Comparison of ENCODE assay signal across 8 cellular contexts in the genomic region with DNA sequence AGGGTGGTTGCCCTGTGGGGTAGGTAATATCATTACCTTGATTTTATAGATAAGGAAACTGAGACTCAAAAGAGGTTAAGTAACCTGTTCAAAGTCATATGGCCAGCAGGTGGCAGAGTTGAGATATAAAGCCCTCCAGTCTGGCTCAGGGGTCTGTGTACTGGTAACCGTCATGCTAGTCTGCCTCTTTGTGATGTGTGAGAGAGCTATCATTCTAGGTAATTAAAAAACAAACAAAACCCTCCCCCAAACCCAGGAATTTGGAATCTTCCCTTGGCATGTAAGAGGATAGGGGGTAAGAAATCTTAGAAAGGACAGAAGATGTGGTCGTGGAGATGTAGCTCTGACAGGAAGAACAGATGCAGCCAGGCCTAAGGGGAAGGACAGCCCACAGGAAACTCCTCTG.
A peak's percentile ranks its signal among the peaks of the same experiment; 100 is the strongest.
DNase-seq lines count a peak whose midpoint lies in the region; ATAC-seq and TF ChIP-seq lines count a peak whose summit lies in the region.

No MANE protein-coding gene starts in this region.

- H3K4me3 ChIP-seq in BLaER1 (no peak overlapping the region), GM23338 (no peak overlapping the region), neural progenitor cell (no peak overlapping the region), upper lobe of left lung (no peak overlapping the region)

- no peak for TF ChIP-seq POLR2A in upper lobe of left lung (IDR thresholded peaks at IDR 0.05)

- H3K4me1 ChIP-seq in BLaER1 = peaks cover 20% of the 10 kb centered on the region
- no peaks in the 10 kb centered on the region for H3K4me1 ChIP-seq in GM23338 (ENCODE audit: insufficient read depth)
- no peaks in the 10 kb centered on the region for H3K4me1 ChIP-seq in neural progenitor cell
- H3K4me1 ChIP-seq in upper lobe of left lung = no peaks in the 10 kb centered on the region

- H3K27me3 Mint-ChIP-seq in GM23338 (ENCODE audit: insufficient read depth, low read depth, poor library complexity) (peaks cover 11% of the 10 kb centered on the region), endothelial cell (ENCODE audit: unreplicated experiment) (peaks cover 1% of the 10 kb centered on the region), neural progenitor cell (ENCODE audit: insufficient read depth, low read depth) (peaks cover 3% of the 10 kb centered on the region)

- H3K27ac Mint-ChIP-seq in GM23338 (no peak overlapping the region), endothelial cell (ENCODE audit: unreplicated experiment) (no peak overlapping the region), neural progenitor cell (peak overlapping the region; percentile 30)

- ATAC-seq in GM23338 (peak; percentile 97), upper lobe of left lung (ENCODE audit: low FRiP score in 2 of 2) (peak in 1 of 2 donors; percentile 56), esophagus mucosa (no peak)

- H3K4me1 Mint-ChIP-seq in GM23338 = peaks cover 8% of the 10 kb centered on the region
- H3K4me1 Mint-ChIP-seq in endothelial cell (ENCODE audit: unreplicated experiment) = no peaks in the 10 kb centered on the region
- peaks cover 5% of the 10 kb centered on the region for H3K4me1 Mint-ChIP-seq in neural progenitor cell

- peak; percentile 77 to 81 for TF ChIP-seq CTCF in GM23338 (conservative IDR thresholded peaks at IDR 0.05; ENCODE audit: low read depth in 2 of 2)
- TF ChIP-seq CTCF in endothelial cell (IDR thresholded peaks at IDR 0.05; ENCODE audit: unreplicated experiment) = peak; percentile 78
- peak; percentile 73 for TF ChIP-seq CTCF in neural progenitor cell (IDR thresholded peaks at IDR 0.05)
- peak in 4 of 6 experiments; percentile 23 to 38 (median 31) for TF ChIP-seq CTCF in upper lobe of left lung (IDR thresholded peaks at IDR 0.05)

- H3K9me3 ChIP-seq in BLaER1 (no peaks in the 10 kb centered on the region), neural progenitor cell (ENCODE audit: low read depth) (no peaks in the 10 kb centered on the region), upper lobe of left lung (peaks cover 0 to 4% (median 0%) of the 10 kb centered on the region in 4 donors)

- H2AFZ ChIP-seq in GM23338 = no peak overlapping the region
- peak overlapping the region; percentile 82 for H2AFZ ChIP-seq in neural progenitor cell (replicated peaks)

- peak; percentile 96 for DNase-seq in GM23338 (ENCODE audit: low spot score)
- peak; percentile 40 for DNase-seq in NCI-H345 treated with DMSO at 0.1 percent for 48 hours (lab: John Stamatoyannopoulos, UW; ENCODE audit: unreplicated experiment)
- peak; percentile 53 to 60 for DNase-seq in activated CD4-positive, alpha-beta T cell treated with anti-CD3 and anti-CD28 coated beads for 24 hours (ENCODE audit: low read depth in 2 of 2)
- peak; percentile 68 for DNase-seq in endothelial cell (ENCODE audit: low spot score)
- DNase-seq in neural progenitor cell (ENCODE audit: low spot score) = peak; percentile 83
- DNase-seq in upper lobe of left lung = no peak

- no peaks in the 10 kb centered on the region for H4K20me1 ChIP-seq in BLaER1
- no peaks in the 10 kb centered on the region for H4K20me1 ChIP-seq in GM23338 (replicated peaks; ENCODE audit: insufficient read depth)
- no peaks in the 10 kb centered on the region for H4K20me1 ChIP-seq in neural progenitor cell (ENCODE audit: low read depth)

- TF ChIP-seq EP300 in upper lobe of left lung (IDR thresholded peaks at IDR 0.05) = no peak

- H3K9ac ChIP-seq in BLaER1 (no peak overlapping the region), neural progenitor cell (no peak overlapping the region)

- H3K4me3 Mint-ChIP-seq in GM23338 = no peak overlapping the region
- no peak overlapping the region for H3K4me3 Mint-ChIP-seq in endothelial cell (ENCODE audit: unreplicated experiment)
- H3K4me3 Mint-ChIP-seq in neural progenitor cell = no peak overlapping the region

- 21 to 22% methylated on average over 2 of the region's 2 CpGs for WGBS in upper lobe of left lung, 2 donors

- H3K4me2 ChIP-seq in BLaER1 = peak overlapping the region; percentile 64
- H3K4me2 ChIP-seq in GM23338 = no peak overlapping the region
- no peak overlapping the region for H3K4me2 ChIP-seq in neural progenitor cell

- no peaks in the 10 kb centered on the region for H3K79me2 ChIP-seq in GM23338 (replicated peaks; ENCODE audit: insufficient read depth)
- H3K79me2 ChIP-seq in neural progenitor cell (ENCODE audit: low read depth) = no peaks in the 10 kb centered on the region

- H3F3A ChIP-seq in GM23338 (replicated peaks; ENCODE audit: low read depth) (no peaks in the 10 kb centered on the region), neural progenitor cell (ENCODE audit: low read depth) (no peaks in the 10 kb centered on the region)

- H3K27me3 ChIP-seq in BLaER1 (no peaks in the 10 kb centered on the region), GM23338 (ENCODE audit: insufficient read depth) (no peaks in the 10 kb centered on the region), neural progenitor cell (no peaks in the 10 kb centered on the region), upper lobe of left lung (no peaks in the 10 kb centered on the region)

- no peaks in the 10 kb centered on the region for H3K9me2 ChIP-seq in GM23338 (ENCODE audit: insufficient read depth)

- H3K36me3 ChIP-seq in BLaER1 = no peaks in the 10 kb centered on the region
- no peaks in the 10 kb centered on the region for H3K36me3 ChIP-seq in GM23338 (ENCODE audit: insufficient read depth)
- no peaks in the 10 kb centered on the region for H3K36me3 ChIP-seq in neural progenitor cell
- H3K36me3 ChIP-seq in upper lobe of left lung = no peaks in the 10 kb centered on the region

- peaks cover 9% of the 10 kb centered on the region; the same call in 2 of the 3 replicates for H3K36me3 Mint-ChIP-seq in GM23338 (ENCODE audit: low read depth)
- H3K36me3 Mint-ChIP-seq in endothelial cell (ENCODE audit: low read depth, unreplicated experiment) = no peaks in the 10 kb centered on the region
- no peaks in the 10 kb centered on the region for H3K36me3 Mint-ChIP-seq in neural progenitor cell

- 0 out of 2 replicates have a peak overlapping the region, but pooled peaks have one; percentile 58 for H3K27ac ChIP-seq in BLaER1
- H3K27ac ChIP-seq in GM23338 (ENCODE audit: low read depth) = no peak overlapping the region
- H3K27ac ChIP-seq in neural progenitor cell = no peak overlapping the region
- H3K27ac ChIP-seq in upper lobe of left lung = no peak overlapping the region

- H3K9me3 Mint-ChIP-seq in GM23338 = peaks cover 20% of the 10 kb centered on the region
- no peaks in the 10 kb centered on the region for H3K9me3 Mint-ChIP-seq in endothelial cell (ENCODE audit: unreplicated experiment)
- peaks cover 3% of the 10 kb centered on the region for H3K9me3 Mint-ChIP-seq in neural progenitor cell

TF ChIP-seq in GM23338, 12 proteins besides CTCF, POLR2A, EP300 and RAD21:
- no peak for TF ChIP-seq POLR2AphosphoS5 (IDR thresholded peaks at IDR 0.05; ENCODE audit: low read depth)

Comparison
In these comparisons a context has a peak if more than half of its experiments do, and no peak if none do; other contexts are left out.
1. DNase-seq: peak in GM23338 (single experiment), NCI-H345 treated with DMSO at 0.1 percent for 48 hours (single experiment), activated CD4-positive, alpha-beta T cell treated with anti-CD3 and anti-CD28 coated beads for 24 hours (2 of 2), endothelial cell (single experiment) and neural progenitor cell (single experiment); none in upper lobe of left lung (0 of 2).
2. Peak in every context shown above with its lines, with median percentiles within 50 percentile points of each other: CTCF ChIP-seq.